Comparison of ENCODE assay signal across 17 cellular contexts in genomic region chr1:6507461-6507911, GRCh38. TPM values are rescaled to one million over a fixed set of nuclear protein-coding genes. Genes with fewer than 3 reads are reported as not detected.
"Had no signal": no experiment of that assay in that cellular context is flagged by ENCODE, and none has a peak within 500 bp of the region (broad histone marks: within the 10 kb centered on the region; RNA-seq: fewer than 3 reads in every experiment).

No MANE protein-coding gene starts in this region.

- H3K36me3 ChIP-seq: tibial artery had no signal

- H3K4me3 ChIP-seq: body of pancreas, lung, mucosa of descending colon, tibial artery had no signal

- DNase-seq: activated CD4-positive, alpha-beta T cell treated with anti-CD3 and anti-CD28 coated beads, Interleukin-2, amount 50 U/mL, for 1 hour; activated CD4-positive, CD25-positive, alpha-beta regulatory T cell; activated naive CD4-positive, alpha-beta T cell treated with anti-CD3 and anti-CD28 coated beads, Interleukin-2, amount 50 U/mL, for 16 hours; amniotic stem cell; body of pancreas; left colon; mucosa of descending colon; natural killer cell; small intestine; T-helper 2 cell; tibial artery had no signal

- H3K27me3 ChIP-seq: body of pancreas had no signal

- H3K27ac ChIP-seq: body of pancreas, tibial artery had no signal

- H3K9me3 ChIP-seq: body of pancreas, mucosa of descending colon, tibial artery had no signal

- H3K4me1 ChIP-seq: body of pancreas had no signal

RNA-seq across cellular contexts. Expression of gene TAS1R1, which starts 47.6 kb away (rescaled TPM):
- total RNA-seq: activated CD8-positive, alpha-beta memory T cell treated with anti-CD3 and anti-CD28 coated beads for 36 hours; activated T-helper 2 cell treated with anti-CD3 and anti-CD28 coated beads, Interferon-gamma antibody, Interleukin-2, Interleukin-4, amounts not matched to agents 10 μg/mL and 5 μg/mL and 100 μg/mL, durations not matched to agents 14 hours and 24 hours and 36 hours; body of pancreas; glomerular endothelial cell; natural killer cell; progenitor cell of endocrine pancreas; right cardiac atrium had no signal
